In the genomic region with DNA sequence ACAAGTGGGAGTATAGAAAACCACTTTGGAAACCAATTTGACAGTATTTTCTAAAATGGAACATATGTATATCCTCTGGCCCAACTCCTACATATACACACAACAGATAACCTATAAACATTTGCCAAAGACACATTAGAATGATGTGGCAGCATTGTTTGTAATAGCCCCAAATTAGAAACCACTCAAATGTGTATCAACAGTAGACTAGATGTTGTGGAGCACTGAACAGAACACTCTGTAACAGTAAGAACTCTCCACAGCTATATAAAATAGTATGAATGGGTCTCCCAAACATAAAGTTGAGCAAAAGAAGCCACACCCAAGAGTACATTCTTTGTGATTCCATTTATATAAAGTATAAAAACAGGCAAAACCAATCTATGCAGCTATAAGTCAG, we compare ENCODE assay signal across 21 cellular contexts. TPM values are rescaled to one million over a fixed set of nuclear protein-coding genes. Genes with fewer than 3 reads are reported as not detected.
DNase-seq lines count a peak whose midpoint lies in the region; ATAC-seq, FAIRE-seq and TF ChIP-seq lines count a peak whose summit lies in the region.
"Had no signal": no experiment of that assay in that cellular context is flagged by ENCODE, and none has a peak within 500 bp of the region (broad histone marks: within the 10 kb centered on the region; RNA-seq: fewer than 3 reads in every experiment).

No MANE protein-coding gene starts in this region.

- H3K9ac ChIP-seq in DND-41 (ENCODE audit: low read depth, low read length) (no peak overlapping the region), GM12878 (ENCODE audit: control insufficient read depth, insufficient read depth, low read length) (no peak overlapping the region)
- H3K9ac ChIP-seq: BLaER1 had no signal

- peaks cover 82% of the 10 kb centered on the region for H3K4me1 Mint-ChIP-seq in activated CD8-positive, alpha-beta T cell treated with anti-CD3 and anti-CD28 coated beads for 36 hours (ENCODE audit: low read depth)
- peaks cover 69% of the 10 kb centered on the region for H3K4me1 Mint-ChIP-seq in activated CD8-positive, alpha-beta T cell treated with anti-CD3 and anti-CD28 coated beads, Interleukin-2, amount 10 ng/mL, durations not matched to agents 7 days and 5 days (ENCODE audit: low read depth)
- H3K4me1 Mint-ChIP-seq in natural killer cell, result peaks cover 75 to 82% of the 10 kb centered on the region in 2 donors

- peak overlapping the region; percentile 74 for H3K27ac Mint-ChIP-seq in activated CD8-positive, alpha-beta T cell treated with anti-CD3 and anti-CD28 coated beads for 36 hours
- no peak overlapping the region for H3K27ac Mint-ChIP-seq in activated CD8-positive, alpha-beta T cell treated with anti-CD3 and anti-CD28 coated beads, Interleukin-2, amount 10 ng/mL, durations not matched to agents 7 days and 5 days
- peak overlapping the region; percentile 53 to 88 for H3K27ac Mint-ChIP-seq in natural killer cell
- H3K27ac Mint-ChIP-seq: dendritic cell treated with granulocyte-macrophage colony-stimulating factor and Interleukin-4, amounts not matched to agents 40 ng/mL and 50 ng/mL, for 4 days had no signal

- no peaks in the 10 kb centered on the region for H3K9me3 Mint-ChIP-seq in activated CD8-positive, alpha-beta T cell treated with anti-CD3 and anti-CD28 coated beads for 36 hours
- no peaks in the 10 kb centered on the region for H3K9me3 Mint-ChIP-seq in activated CD8-positive, alpha-beta T cell treated with anti-CD3 and anti-CD28 coated beads, Interleukin-2, amount 10 ng/mL, durations not matched to agents 7 days and 5 days (ENCODE audit: insufficient read depth)
- no peaks in the 10 kb centered on the region for H3K9me3 Mint-ChIP-seq in natural killer cell
- H3K9me3 Mint-ChIP-seq: dendritic cell treated with granulocyte-macrophage colony-stimulating factor and Interleukin-4, amounts not matched to agents 40 ng/mL and 50 ng/mL, for 4 days had no signal

- RAD21 ChIA-PET in GM12878 (lab: Charles Lee; ENCODE audit: unreplicated experiment), result interaction anchor here (5.2 kb wide), 1 partner anchor 299 kb away, joined by 49 read pairs; no protein-coding TSS in a partner anchor

- no peak for TF ChIP-seq RAD21 in GM12878 (IDR thresholded peaks at IDR 0.05; ENCODE audit: insufficient read depth, low read depth, low read length)

- H3K4me2 ChIP-seq in DND-41 (ENCODE audit: insufficient read depth, low read length), result peak overlapping the region; percentile 3; the same call in 1 of the 2 replicates
- no peak overlapping the region for H3K4me2 ChIP-seq in GM12878 (ENCODE audit: control insufficient read depth, insufficient read depth)
- H3K4me2 ChIP-seq: BLaER1 had no signal

- no peak overlapping the region for H3K27ac ChIP-seq in DND-41 (ENCODE audit: low read length)
- no peak overlapping the region for H3K27ac ChIP-seq in GM12878 (ENCODE audit: control insufficient read depth, insufficient read depth)
- H3K27ac ChIP-seq: BLaER1, RWPE1 had no signal

- H2AFZ ChIP-seq in DND-41 (ENCODE audit: low read depth, low read length) (no peak overlapping the region), GM12878 (ENCODE audit: control insufficient read depth, low read depth, low read length) (no peak overlapping the region)

- peaks cover 98% of the 10 kb centered on the region for H3K36me3 ChIP-seq in DND-41 (ENCODE audit: insufficient read depth, low read length)
- H3K36me3 ChIP-seq in GM12878 (ENCODE audit: control insufficient read depth in 2 of 2, insufficient read depth in 2 of 2, low read length in 1 of 2), result peaks cover 10 to 46% of the 10 kb centered on the region in 2 experiments

- no peaks in the 10 kb centered on the region for H3K9me3 ChIP-seq in DND-41 (ENCODE audit: insufficient read depth, low read length, severe bottlenecking)
- no peaks in the 10 kb centered on the region; the same call in 2 of the 3 replicates for H3K9me3 ChIP-seq in GM12878 (replicated peaks; ENCODE audit: control insufficient read depth, insufficient read depth, low read length)
- H3K9me3 ChIP-seq: BLaER1 had no signal

- POLR2A ChIA-PET in activated CD8-positive, alpha-beta T cell treated with anti-CD3 and anti-CD28 coated beads for 36 hours (lab: Charles Lee), result no interaction called here
- POLR2A ChIA-PET in activated CD8-positive, alpha-beta T cell treated with anti-CD3 and anti-CD28 coated beads, Interleukin-2, amount 10 ng/mL, durations not matched to agents 7 days and 5 days (lab: Charles Lee), result no interaction called here
- POLR2A ChIA-PET in GM12878 (lab: Charles Lee), result interaction anchor here (1.1 kb wide), 1 partner anchor 13 kb away, joined by 3 read pairs; no protein-coding TSS in a partner anchor

- DNase-seq in activated CD8-positive, alpha-beta T cell treated with anti-CD3 and anti-CD28 coated beads for 36 hours, result no peak
- no peak for DNase-seq in activated CD8-positive, alpha-beta T cell treated with anti-CD3 and anti-CD28 coated beads, Interleukin-2, amount 10 ng/mL, durations not matched to agents 7 days and 5 days
- DNase-seq in DND-41, result no peak
- DNase-seq in GM12878 (ENCODE audit: low read depth, low spot score), result no peak
- no peak for DNase-seq in natural killer cell
- no peak for DNase-seq in iPS-NIHi11 (ENCODE audit: low spot score)
- no peak for DNase-seq in hepatic stellate cell (ENCODE audit: low spot score)
- DNase-seq: head of caudate nucleus; NCI-H1417 treated with DMSO at 0.1 percent for 48 hours; NCI-H2107; retina; stimulated activated CD4-positive, alpha-beta T cell treated with anti-CD3 and anti-CD28 coated beads, Interleukin-12 subunit alpha, Interleukin-12 subunit beta, amount 100 ng/mL, for 4 hours; stimulated activated CD8-positive, alpha-beta memory T cell treated with anti-CD3 and anti-CD28 coated beads, Interleukin-4, amount 100 ng/mL, for 48 hours had no signal

- intact Hi-C loops in activated CD8-positive, alpha-beta T cell treated with anti-CD3 and anti-CD28 coated beads for 36 hours (cut with micrococcal nuclease), result loop anchor here (5.0 kb wide), 1 partner anchor 302 kb away; no protein-coding TSS in a partner anchor
- intact Hi-C loops in GM12878 (cut with micrococcal nuclease; ENCODE audit: unreplicated experiment), result no loop called here
- intact Hi-C loops in natural killer cell (cut with micrococcal nuclease), result loop anchor here (5.0 kb wide), 1 partner anchor 1352 kb away; no protein-coding TSS in a partner anchor

- H3K4me3 ChIP-seq in DND-41 (ENCODE audit: low read depth in 1 of 2, low read length in 2 of 2), result no peak overlapping the region
- H3K4me3 ChIP-seq in GM12878, result no peak overlapping the region
- H3K4me3 ChIP-seq: BLaER1, lung had no signal

- H3K27me3 ChIP-seq in DND-41 (ENCODE audit: insufficient read depth, low read length, poor library complexity) (no peaks in the 10 kb centered on the region), GM12878 (replicated peaks in 1 of 2; ENCODE audit: control insufficient read depth in 2 of 2, insufficient read depth in 2 of 2, low read length in 1 of 2) (no peaks in the 10 kb centered on the region)
- H3K27me3 ChIP-seq: BLaER1 had no signal

- in situ Hi-C loops in GM12878 (cut with MboI), result loop anchor here (5.0 to 25.0 kb wide), 2 partner anchors 297 to 1747 kb away; no protein-coding TSS in a partner anchor

- SMC1A ChIA-PET in GM12878 (lab: Charles Lee; ENCODE audit: uncharacterized antibody, unreplicated experiment), result interaction anchor here (1.5 to 8.2 kb wide), 4 partner anchors 10 to 299 kb away, joined by 4 to 56 read pairs (median 4); no protein-coding TSS in a partner anchor

- H4K20me1 ChIP-seq in DND-41 (ENCODE audit: insufficient read depth, low read length) (peaks cover 54% of the 10 kb centered on the region), GM12878 (ENCODE audit: control insufficient read depth, insufficient read depth) (peaks cover 4% of the 10 kb centered on the region)

- H3K27me3 Mint-ChIP-seq in activated CD8-positive, alpha-beta T cell treated with anti-CD3 and anti-CD28 coated beads for 36 hours, result no peaks in the 10 kb centered on the region
- no peaks in the 10 kb centered on the region for H3K27me3 Mint-ChIP-seq in activated CD8-positive, alpha-beta T cell treated with anti-CD3 and anti-CD28 coated beads, Interleukin-2, amount 10 ng/mL, durations not matched to agents 7 days and 5 days (ENCODE audit: low read depth)
- H3K27me3 Mint-ChIP-seq in natural killer cell (ENCODE audit: low read depth in 2 of 2), result no peaks in the 10 kb centered on the region
- H3K27me3 Mint-ChIP-seq: dendritic cell treated with granulocyte-macrophage colony-stimulating factor and Interleukin-4, amounts not matched to agents 40 ng/mL and 50 ng/mL, for 4 days had no signal

- no peak for TF ChIP-seq EP300 in GM12878 (IDR thresholded peaks at IDR 0.05; ENCODE audit: borderline replicate concordance in 1 of 2, control insufficient read depth in 1 of 2, low read depth in 2 of 2, low read length in 2 of 2)

- H3K4me3 Mint-ChIP-seq in activated CD8-positive, alpha-beta T cell treated with anti-CD3 and anti-CD28 coated beads for 36 hours, result no peak overlapping the region
- H3K4me3 Mint-ChIP-seq in activated CD8-positive, alpha-beta T cell treated with anti-CD3 and anti-CD28 coated beads, Interleukin-2, amount 10 ng/mL, durations not matched to agents 7 days and 5 days, result no peak overlapping the region
- no peak overlapping the region for H3K4me3 Mint-ChIP-seq in natural killer cell
- H3K4me3 Mint-ChIP-seq: dendritic cell treated with granulocyte-macrophage colony-stimulating factor and Interleukin-4, amounts not matched to agents 40 ng/mL and 50 ng/mL, for 4 days had no signal

- TF ChIP-seq CTCF in activated CD8-positive, alpha-beta T cell treated with anti-CD3 and anti-CD28 coated beads for 36 hours (IDR thresholded peaks at IDR 0.05), result no peak
- TF ChIP-seq CTCF in DND-41 (IDR thresholded peaks at IDR 0.05; ENCODE audit: borderline replicate concordance, extremely low read depth, low read length, poor library complexity, severe bottlenecking), result no peak
- no peak for TF ChIP-seq CTCF in GM12878 (IDR thresholded peaks at IDR 0.05 in 2 of 3, conservative IDR thresholded peaks at IDR 0.05 in 1 of 3; ENCODE audit: control insufficient read depth in 2 of 3, extremely low read depth in 1 of 3, insufficient read depth in 1 of 3, low read depth in 3 of 3, low read length in 3 of 3)
- TF ChIP-seq CTCF in natural killer cell (IDR thresholded peaks at IDR 0.05), result no peak

- peak; percentile 22 for ATAC-seq in activated CD8-positive, alpha-beta T cell treated with anti-CD3 and anti-CD28 coated beads for 36 hours
- no peak for ATAC-seq in activated CD8-positive, alpha-beta T cell treated with anti-CD3 and anti-CD28 coated beads, Interleukin-2, amount 10 ng/mL, durations not matched to agents 7 days and 5 days
- ATAC-seq in DND-41 (ENCODE audit: insufficient read depth, low read depth) (no peak), GM12878 (no peak), natural killer cell (no peak), GM18868 (IDR thresholded peaks at IDR 0.05; ENCODE audit: unreplicated experiment) (no peak)

- FAIRE-seq in GM12878 (lab: Jason Lieb, UNC), result no peak
- FAIRE-seq: D721Med, endothelial cell of umbilical vein, urothelium cell line had no signal

- peaks cover 75% of the 10 kb centered on the region for H3K36me3 Mint-ChIP-seq in activated CD8-positive, alpha-beta T cell treated with anti-CD3 and anti-CD28 coated beads for 36 hours (ENCODE audit: low read depth)
- H3K36me3 Mint-ChIP-seq in activated CD8-positive, alpha-beta T cell treated with anti-CD3 and anti-CD28 coated beads, Interleukin-2, amount 10 ng/mL, durations not matched to agents 7 days and 5 days (ENCODE audit: low read depth), result peaks cover 76% of the 10 kb centered on the region
- peaks cover 24% of the 10 kb centered on the region for H3K36me3 Mint-ChIP-seq in natural killer cell

- H3K4me1 ChIP-seq in DND-41 (ENCODE audit: insufficient read depth, low read length) (peaks cover 52% of the 10 kb centered on the region), GM12878 (ENCODE audit: control insufficient read depth, insufficient read depth, low read length) (peaks cover 19% of the 10 kb centered on the region)

- CTCF ChIA-PET in activated CD8-positive, alpha-beta T cell treated with anti-CD3 and anti-CD28 coated beads for 36 hours (lab: Charles Lee), result interaction anchor here (1.8 to 6.8 kb wide), 3 partner anchors 13 to 299 kb away, joined by 4 to 57 read pairs (median 14); no protein-coding TSS in a partner anchor
- CTCF ChIA-PET in activated CD8-positive, alpha-beta T cell treated with anti-CD3 and anti-CD28 coated beads, Interleukin-2, amount 10 ng/mL, durations not matched to agents 7 days and 5 days (lab: Charles Lee), result interaction anchor here (0.8 to 9.9 kb wide), 3 partner anchors 148 to 299 kb away, joined by 3 to 71 read pairs (median 3); no protein-coding TSS in a partner anchor
- CTCF ChIA-PET in GM12878 (lab: Yijun Ruan, JAX), result interaction anchor here (1.4 to 6.1 kb wide), 4 partner anchors 13 to 299 kb away, joined by 4 to 117 read pairs (median 12); no protein-coding TSS in a partner anchor

- no TSS peak for BruUV-seq in GM12878 (replicated peaks; lab: Mats Ljungman, UMichigan)

- TF ChIP-seq POLR2A in GM12878 (IDR thresholded peaks at IDR 0.05; ENCODE audit: low read depth, low read length), result no peak

- peaks cover 67% of the 10 kb centered on the region for H3K79me2 ChIP-seq in DND-41 (ENCODE audit: insufficient read depth, low read length)
- peaks cover 37% of the 10 kb centered on the region for H3K79me2 ChIP-seq in GM12878 (ENCODE audit: control insufficient read depth, insufficient read depth, low read length)

RNA-seq across cellular contexts. Expression of a gene that starts 6.1 kb away (rescaled TPM):
- 10 to 100 TPM; 36.7 to 38.4 TPM for total RNA-seq in activated CD8-positive, alpha-beta T cell treated with anti-CD3 and anti-CD28 coated beads for 36 hours
- 10 to 100 TPM; 28.6 to 29.2 TPM for total RNA-seq in activated CD8-positive, alpha-beta T cell treated with anti-CD3 and anti-CD28 coated beads, Interleukin-2, amount 10 ng/mL, durations not matched to agents 7 days and 5 days
- 17.9 and 22.3 TPM in 2 replicates for total RNA-seq in GM12878 (2013; cell fraction: nucleolus; rRNA removed)
- total RNA-seq in GM12878 (2014; rRNA removed), result 37.9 and 39.7 TPM in 2 replicates
- total RNA-seq in GM12878 (2014; rRNA removed; fragmentation: Illumina TruSeq; extraction: Trizol), result 30.3 and 31.8 TPM in 2 replicates
- total RNA-seq in GM12878 (2021), result 39.2 and 40.0 TPM in 2 replicates
- polyA plus RNA-seq in GM12878 (2011; ENCODE audit: low read depth), result 26.2 TPM
- polyA plus RNA-seq in GM12878 (2011; rRNA removed), result 21.7 and 24.1 TPM in 2 replicates
- 16.8 and 18.3 TPM in 2 replicates for polyA plus RNA-seq in GM12878 (2011; cell fraction: cytosol; rRNA removed)
- polyA plus RNA-seq in GM12878 (2011; cell fraction: nucleus; rRNA removed), result 13.6 and 18.1 TPM in 2 replicates
- 29.6 and 35.5 TPM in 2 replicates for polyA plus RNA-seq in GM12878 (2012)
- polyA plus RNA-seq in GM12878 (2014; fragmentation: Illumina TruSeq; extraction: Trizol), result 19.6 and 22.2 TPM in 2 replicates
- polyA plus RNA-seq in GM12878 (2014; fragmentation: Nextera tagmentation; extraction: Ambion mirVana), result 10 to 100 TPM in 1 of 2 experiments, 1 to 10 TPM in 1; 9.0 to 18.1 TPM
- 29.8 and 30.2 TPM in 2 replicates for polyA plus RNA-seq in GM12878 (2014; rRNA removed)
- polyA plus RNA-seq in GM12878 (2016; fragmentation: Nextera tagmentation; extraction: Ambion mirVana), result 10 to 100 TPM; 57.2 to 60.3 TPM
- polyA minus RNA-seq in GM12878 (2011; rRNA and poly(A)+ RNA removed), result 12.5 and 13.5 TPM in 2 replicates
- 5.3 and 8.2 TPM in 2 replicates for polyA minus RNA-seq in GM12878 (2011; cell fraction: cytosol; rRNA and poly(A)+ RNA removed)
- polyA minus RNA-seq in GM12878 (2011; cell fraction: nucleus; rRNA and poly(A)+ RNA removed), result 15.1 and 26.8 TPM in 2 replicates
- total RNA-seq in natural killer cell, result 10 to 100 TPM; 36.3 to 45.9 (median 42.9) TPM
